Comparison of ENCODE assay signal across 13 cellular contexts in genomic region chr7:47758546-47758945, GRCh38.
DNase-seq lines count a peak whose midpoint lies in the region; ATAC-seq and TF ChIP-seq lines count a peak whose summit lies in the region.
"Had no signal": no experiment of that assay in that cellular context is flagged by ENCODE, and none has a peak within 500 bp of the region (broad histone marks: within the 10 kb centered on the region; RNA-seq: fewer than 3 reads in every experiment).

No MANE protein-coding gene starts in this region.

- peaks cover 14% of the 10 kb centered on the region for H3K4me1 Mint-ChIP-seq in glutamatergic neuron (ENCODE audit: low read depth, unreplicated experiment)

- peaks cover 4% of the 10 kb centered on the region for H3K9me3 Mint-ChIP-seq in glutamatergic neuron (ENCODE audit: unreplicated experiment)

- no peaks in the 10 kb centered on the region for H3K36me3 Mint-ChIP-seq in glutamatergic neuron (ENCODE audit: unreplicated experiment)

- H3K9ac ChIP-seq in adipocyte (ENCODE audit: low read length) = peak overlapping the region; percentile 84
- H3K9ac ChIP-seq in skeletal muscle satellite cell (ENCODE audit: low read depth, low read length) = peak overlapping the region; percentile 93

- H3K4me2 ChIP-seq in skeletal muscle satellite cell (ENCODE audit: low read length) = peak overlapping the region; percentile 64

- H3K4me1 ChIP-seq in adipocyte (ENCODE audit: control insufficient read depth, insufficient read depth, low read length) = peaks cover 27% of the 10 kb centered on the region
- H3K4me1 ChIP-seq in skeletal muscle satellite cell (ENCODE audit: control insufficient read depth, insufficient read depth, low read length) = peaks cover 45% of the 10 kb centered on the region
- H3K4me1 ChIP-seq: HAP-1 had no signal

- no peak overlapping the region for H3K4me3 Mint-ChIP-seq in glutamatergic neuron (ENCODE audit: unreplicated experiment)
- H3K4me3 Mint-ChIP-seq: B cell had no signal

- no peaks in the 10 kb centered on the region for H3K27me3 Mint-ChIP-seq in glutamatergic neuron (ENCODE audit: unreplicated experiment)

- no peaks in the 10 kb centered on the region for H3K9me3 ChIP-seq in adipocyte (ENCODE audit: control insufficient read depth, low read length)
- no peaks in the 10 kb centered on the region for H3K9me3 ChIP-seq in skeletal muscle satellite cell (replicated peaks; ENCODE audit: low read length)
- H3K9me3 ChIP-seq: HAP-1 had no signal

- H3K36me3 ChIP-seq in adipocyte (ENCODE audit: control insufficient read depth, insufficient read depth, low read length, severe bottlenecking) (no peaks in the 10 kb centered on the region), skeletal muscle satellite cell (ENCODE audit: insufficient read depth, low read length) (no peaks in the 10 kb centered on the region)
- H3K36me3 ChIP-seq: HAP-1 had no signal

- H3K27ac Mint-ChIP-seq in glutamatergic neuron (ENCODE audit: unreplicated experiment) = peak overlapping the region; percentile 10
- H3K27ac Mint-ChIP-seq: B cell had no signal

- H3K27me3 ChIP-seq in adipocyte (replicated peaks; ENCODE audit: control insufficient read depth, insufficient read depth, low read length) (no peaks in the 10 kb centered on the region), skeletal muscle satellite cell (ENCODE audit: control insufficient read depth, insufficient read depth, low read length) (no peaks in the 10 kb centered on the region)

- ATAC-seq in omental fat pad (ENCODE audit: low FRiP score) (no peak), HG02973 (IDR thresholded peaks at IDR 0.05; ENCODE audit: unreplicated experiment) (no peak)

- DNase-seq in AG20443 (ENCODE audit: low spot score) (peak; percentile 34), adipocyte (ENCODE audit: low read depth) (peak; percentile 81), glutamatergic neuron (no peak), omental fat pad (ENCODE audit: low spot score) (no peak), midbrain (lab: John Stamatoyannopoulos, UW) (no peak), DMS 273 treated with DMSO at 0.1 percent for 48 hours (lab: John Stamatoyannopoulos, UW) (no peak)
- DNase-seq: MV-4-11; NCI-H748 treated with DMSO at 0.1 percent for 48 hours; stimulated activated CD4-positive, alpha-beta T cell treated with anti-CD3 and anti-CD28 coated beads, Interleukin-12 subunit alpha, Interleukin-12 subunit beta, amount 100 ng/mL, for 4 hours had no signal

- TF ChIP-seq CTCF in glutamatergic neuron (IDR thresholded peaks at IDR 0.05; ENCODE audit: partially characterized antibody, unreplicated experiment) (no peak), omental fat pad (IDR thresholded peaks at IDR 0.05) (no peak)

- peak overlapping the region; percentile 17 for H3K4me3 ChIP-seq in adipocyte (ENCODE audit: low read length)
- peak overlapping the region; percentile 8 for H3K4me3 ChIP-seq in skeletal muscle satellite cell (ENCODE audit: low read length)
- H3K4me3 ChIP-seq: HAP-1 had no signal

Comparison
In these comparisons a context has a peak if more than half of its experiments do, and no peak if none do; other contexts are left out.
1. DNase-seq: peak in AG20443 (single experiment) and adipocyte (single experiment); none in glutamatergic neuron (single experiment), omental fat pad (single experiment), midbrain (single experiment) and DMS 273 treated with DMSO at 0.1 percent for 48 hours (single experiment).